ENCODE assay signal across 1 cellular context in the genomic region with DNA sequence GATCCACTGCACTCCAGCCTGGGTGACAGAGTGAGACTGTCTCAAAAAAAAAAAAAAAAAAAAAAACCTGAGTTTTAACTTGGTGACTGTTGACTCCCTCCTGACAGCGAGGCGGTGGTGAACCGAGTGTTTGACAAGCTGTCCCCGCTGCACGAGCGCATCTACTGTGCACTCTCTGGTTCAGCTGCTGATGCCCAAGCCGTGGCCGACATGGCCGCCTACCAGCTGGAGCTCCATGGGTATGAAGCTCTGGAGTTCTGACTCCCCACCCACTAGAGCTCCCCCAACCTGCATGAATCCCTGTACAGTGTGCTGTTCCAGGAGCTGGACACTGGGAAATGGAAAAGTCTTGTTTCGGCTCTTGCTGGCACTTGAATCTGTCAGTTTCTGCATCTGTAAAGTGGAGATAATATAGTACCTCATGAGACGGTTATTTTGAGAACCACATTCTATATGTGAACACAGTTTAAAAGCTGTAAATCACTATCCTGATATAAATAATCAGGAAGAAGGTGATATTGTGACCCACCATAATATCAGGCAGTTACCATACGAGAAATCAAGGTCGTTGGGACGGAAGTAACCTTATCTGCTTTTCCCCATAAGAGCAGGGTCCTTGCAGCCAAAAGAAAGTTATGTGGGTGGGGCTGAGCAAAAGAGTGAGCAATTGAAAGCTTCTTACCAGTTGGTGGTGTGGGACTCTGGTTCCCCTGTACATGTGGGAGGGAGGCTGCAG.
TF ChIP-seq lines count a peak whose summit lies in the region.

No MANE protein-coding gene starts in this region.

TF ChIP-seq in K562, 482 proteins besides CTCF, POLR2A, EP300 and RAD21 (continued from another document and continues in another):
- TF ChIP-seq, protein P1, sequence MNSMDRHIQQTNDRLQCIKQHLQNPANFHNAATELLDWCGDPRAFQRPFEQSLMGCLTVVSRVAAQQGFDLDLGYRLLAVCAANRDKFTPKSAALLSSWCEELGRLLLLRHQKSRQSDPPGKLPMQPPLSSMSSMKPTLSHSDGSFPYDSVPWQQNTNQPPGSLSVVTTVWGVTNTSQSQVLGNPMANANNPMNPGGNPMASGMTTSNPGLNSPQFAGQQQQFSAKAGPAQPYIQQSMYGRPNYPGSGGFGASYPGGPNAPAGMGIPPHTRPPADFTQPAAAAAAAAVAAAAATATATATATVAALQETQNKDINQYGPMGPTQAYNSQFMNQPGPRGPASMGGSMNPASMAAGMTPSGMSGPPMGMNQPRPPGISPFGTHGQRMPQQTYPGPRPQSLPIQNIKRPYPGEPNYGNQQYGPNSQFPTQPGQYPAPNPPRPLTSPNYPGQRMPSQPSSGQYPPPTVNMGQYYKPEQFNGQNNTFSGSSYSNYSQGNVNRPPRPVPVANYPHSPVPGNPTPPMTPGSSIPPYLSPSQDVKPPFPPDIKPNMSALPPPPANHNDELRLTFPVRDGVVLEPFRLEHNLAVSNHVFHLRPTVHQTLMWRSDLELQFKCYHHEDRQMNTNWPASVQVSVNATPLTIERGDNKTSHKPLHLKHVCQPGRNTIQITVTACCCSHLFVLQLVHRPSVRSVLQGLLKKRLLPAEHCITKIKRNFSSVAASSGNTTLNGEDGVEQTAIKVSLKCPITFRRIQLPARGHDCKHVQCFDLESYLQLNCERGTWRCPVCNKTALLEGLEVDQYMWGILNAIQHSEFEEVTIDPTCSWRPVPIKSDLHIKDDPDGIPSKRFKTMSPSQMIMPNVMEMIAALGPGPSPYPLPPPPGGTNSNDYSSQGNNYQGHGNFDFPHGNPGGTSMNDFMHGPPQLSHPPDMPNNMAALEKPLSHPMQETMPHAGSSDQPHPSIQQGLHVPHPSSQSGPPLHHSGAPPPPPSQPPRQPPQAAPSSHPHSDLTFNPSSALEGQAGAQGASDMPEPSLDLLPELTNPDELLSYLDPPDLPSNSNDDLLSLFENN (IDR thresholded peaks at IDR 0.05; ENCODE audit: low read depth in 2 of 2, low read length in 2 of 2) = 0 out of 4 replicates have a peak, but pooled peaks of 1 of the 2 experiments have one; percentile 27
- TF ChIP-seq SMARCA5 (IDR thresholded peaks at IDR 0.05) (no peak), ZNF780A (CRISPR knock-in tag; IDR thresholded peaks at IDR 0.05) (no peak), ZNF146 (CRISPR knock-in tag; IDR thresholded peaks at IDR 0.05; ENCODE audit: unreplicated experiment) (no peak), NR2C2 (CRISPR knock-in tag; IDR thresholded peaks at IDR 0.05) (no peak), NR2C2 (tag; IDR thresholded peaks at IDR 0.05) (no peak), ETS2 (tag; IDR thresholded peaks at IDR 0.05; ENCODE audit: borderline replicate concordance, poor library complexity, severe bottlenecking) (no peak), MTA2 (IDR thresholded peaks at IDR 0.05; ENCODE audit: low read depth) (peak; percentile 45; the same call in 1 of the 2 replicates), ZNF274 (IDR thresholded peaks at IDR 0.05; ENCODE audit: borderline replicate concordance, low read depth, low read length) (no peak), NR2C1 (IDR thresholded peaks at IDR 0.05) (no peak), NR2C1 (tag; IDR thresholded peaks at IDR 0.05) (no peak), HNRNPLL (IDR thresholded peaks at IDR 0.05; ENCODE audit: low read depth, low read length, poor library complexity, severe bottlenecking) (no peak), MCM7 (IDR thresholded peaks at IDR 0.05) (no peak), NEUROD1 (IDR thresholded peaks at IDR 0.05; ENCODE audit: borderline replicate concordance, low read depth, low read length, partially characterized antibody) (no peak), POLR2H (tag; IDR thresholded peaks at IDR 0.05; ENCODE audit: low read depth) (no peak), ZNF408 (CRISPR knock-in tag; IDR thresholded peaks at IDR 0.05; ENCODE audit: low read depth) (no peak), HNRNPL (IDR thresholded peaks at IDR 0.05; ENCODE audit: low read depth, low read length) (no peak), SAFB (IDR thresholded peaks at IDR 0.05; ENCODE audit: borderline replicate concordance, low read depth, low read length) (no peak), SMARCB1 (IDR thresholded peaks at IDR 0.05; ENCODE audit: insufficient read length, low read depth) (no peak), FOSL1 (tag; conservative IDR thresholded peaks at IDR 0.05) (no peak), ZNF436 (CRISPR knock-in tag; IDR thresholded peaks at IDR 0.05) (no peak)
- TF ChIP-seq, protein P2, sequence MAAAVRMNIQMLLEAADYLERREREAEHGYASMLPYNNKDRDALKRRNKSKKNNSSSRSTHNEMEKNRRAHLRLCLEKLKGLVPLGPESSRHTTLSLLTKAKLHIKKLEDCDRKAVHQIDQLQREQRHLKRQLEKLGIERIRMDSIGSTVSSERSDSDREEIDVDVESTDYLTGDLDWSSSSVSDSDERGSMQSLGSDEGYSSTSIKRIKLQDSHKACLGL (CRISPR knock-in tag; IDR thresholded peaks at IDR 0.05; ENCODE audit: borderline replicate concordance, poor library complexity, severe bottlenecking) = no peak
- TF ChIP-seq, protein P3, sequence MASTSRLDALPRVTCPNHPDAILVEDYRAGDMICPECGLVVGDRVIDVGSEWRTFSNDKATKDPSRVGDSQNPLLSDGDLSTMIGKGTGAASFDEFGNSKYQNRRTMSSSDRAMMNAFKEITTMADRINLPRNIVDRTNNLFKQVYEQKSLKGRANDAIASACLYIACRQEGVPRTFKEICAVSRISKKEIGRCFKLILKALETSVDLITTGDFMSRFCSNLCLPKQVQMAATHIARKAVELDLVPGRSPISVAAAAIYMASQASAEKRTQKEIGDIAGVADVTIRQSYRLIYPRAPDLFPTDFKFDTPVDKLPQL (IDR thresholded peaks at IDR 0.05; ENCODE audit: extremely low read depth, insufficient read length) = no peak
- TF ChIP-seq, protein P4, sequence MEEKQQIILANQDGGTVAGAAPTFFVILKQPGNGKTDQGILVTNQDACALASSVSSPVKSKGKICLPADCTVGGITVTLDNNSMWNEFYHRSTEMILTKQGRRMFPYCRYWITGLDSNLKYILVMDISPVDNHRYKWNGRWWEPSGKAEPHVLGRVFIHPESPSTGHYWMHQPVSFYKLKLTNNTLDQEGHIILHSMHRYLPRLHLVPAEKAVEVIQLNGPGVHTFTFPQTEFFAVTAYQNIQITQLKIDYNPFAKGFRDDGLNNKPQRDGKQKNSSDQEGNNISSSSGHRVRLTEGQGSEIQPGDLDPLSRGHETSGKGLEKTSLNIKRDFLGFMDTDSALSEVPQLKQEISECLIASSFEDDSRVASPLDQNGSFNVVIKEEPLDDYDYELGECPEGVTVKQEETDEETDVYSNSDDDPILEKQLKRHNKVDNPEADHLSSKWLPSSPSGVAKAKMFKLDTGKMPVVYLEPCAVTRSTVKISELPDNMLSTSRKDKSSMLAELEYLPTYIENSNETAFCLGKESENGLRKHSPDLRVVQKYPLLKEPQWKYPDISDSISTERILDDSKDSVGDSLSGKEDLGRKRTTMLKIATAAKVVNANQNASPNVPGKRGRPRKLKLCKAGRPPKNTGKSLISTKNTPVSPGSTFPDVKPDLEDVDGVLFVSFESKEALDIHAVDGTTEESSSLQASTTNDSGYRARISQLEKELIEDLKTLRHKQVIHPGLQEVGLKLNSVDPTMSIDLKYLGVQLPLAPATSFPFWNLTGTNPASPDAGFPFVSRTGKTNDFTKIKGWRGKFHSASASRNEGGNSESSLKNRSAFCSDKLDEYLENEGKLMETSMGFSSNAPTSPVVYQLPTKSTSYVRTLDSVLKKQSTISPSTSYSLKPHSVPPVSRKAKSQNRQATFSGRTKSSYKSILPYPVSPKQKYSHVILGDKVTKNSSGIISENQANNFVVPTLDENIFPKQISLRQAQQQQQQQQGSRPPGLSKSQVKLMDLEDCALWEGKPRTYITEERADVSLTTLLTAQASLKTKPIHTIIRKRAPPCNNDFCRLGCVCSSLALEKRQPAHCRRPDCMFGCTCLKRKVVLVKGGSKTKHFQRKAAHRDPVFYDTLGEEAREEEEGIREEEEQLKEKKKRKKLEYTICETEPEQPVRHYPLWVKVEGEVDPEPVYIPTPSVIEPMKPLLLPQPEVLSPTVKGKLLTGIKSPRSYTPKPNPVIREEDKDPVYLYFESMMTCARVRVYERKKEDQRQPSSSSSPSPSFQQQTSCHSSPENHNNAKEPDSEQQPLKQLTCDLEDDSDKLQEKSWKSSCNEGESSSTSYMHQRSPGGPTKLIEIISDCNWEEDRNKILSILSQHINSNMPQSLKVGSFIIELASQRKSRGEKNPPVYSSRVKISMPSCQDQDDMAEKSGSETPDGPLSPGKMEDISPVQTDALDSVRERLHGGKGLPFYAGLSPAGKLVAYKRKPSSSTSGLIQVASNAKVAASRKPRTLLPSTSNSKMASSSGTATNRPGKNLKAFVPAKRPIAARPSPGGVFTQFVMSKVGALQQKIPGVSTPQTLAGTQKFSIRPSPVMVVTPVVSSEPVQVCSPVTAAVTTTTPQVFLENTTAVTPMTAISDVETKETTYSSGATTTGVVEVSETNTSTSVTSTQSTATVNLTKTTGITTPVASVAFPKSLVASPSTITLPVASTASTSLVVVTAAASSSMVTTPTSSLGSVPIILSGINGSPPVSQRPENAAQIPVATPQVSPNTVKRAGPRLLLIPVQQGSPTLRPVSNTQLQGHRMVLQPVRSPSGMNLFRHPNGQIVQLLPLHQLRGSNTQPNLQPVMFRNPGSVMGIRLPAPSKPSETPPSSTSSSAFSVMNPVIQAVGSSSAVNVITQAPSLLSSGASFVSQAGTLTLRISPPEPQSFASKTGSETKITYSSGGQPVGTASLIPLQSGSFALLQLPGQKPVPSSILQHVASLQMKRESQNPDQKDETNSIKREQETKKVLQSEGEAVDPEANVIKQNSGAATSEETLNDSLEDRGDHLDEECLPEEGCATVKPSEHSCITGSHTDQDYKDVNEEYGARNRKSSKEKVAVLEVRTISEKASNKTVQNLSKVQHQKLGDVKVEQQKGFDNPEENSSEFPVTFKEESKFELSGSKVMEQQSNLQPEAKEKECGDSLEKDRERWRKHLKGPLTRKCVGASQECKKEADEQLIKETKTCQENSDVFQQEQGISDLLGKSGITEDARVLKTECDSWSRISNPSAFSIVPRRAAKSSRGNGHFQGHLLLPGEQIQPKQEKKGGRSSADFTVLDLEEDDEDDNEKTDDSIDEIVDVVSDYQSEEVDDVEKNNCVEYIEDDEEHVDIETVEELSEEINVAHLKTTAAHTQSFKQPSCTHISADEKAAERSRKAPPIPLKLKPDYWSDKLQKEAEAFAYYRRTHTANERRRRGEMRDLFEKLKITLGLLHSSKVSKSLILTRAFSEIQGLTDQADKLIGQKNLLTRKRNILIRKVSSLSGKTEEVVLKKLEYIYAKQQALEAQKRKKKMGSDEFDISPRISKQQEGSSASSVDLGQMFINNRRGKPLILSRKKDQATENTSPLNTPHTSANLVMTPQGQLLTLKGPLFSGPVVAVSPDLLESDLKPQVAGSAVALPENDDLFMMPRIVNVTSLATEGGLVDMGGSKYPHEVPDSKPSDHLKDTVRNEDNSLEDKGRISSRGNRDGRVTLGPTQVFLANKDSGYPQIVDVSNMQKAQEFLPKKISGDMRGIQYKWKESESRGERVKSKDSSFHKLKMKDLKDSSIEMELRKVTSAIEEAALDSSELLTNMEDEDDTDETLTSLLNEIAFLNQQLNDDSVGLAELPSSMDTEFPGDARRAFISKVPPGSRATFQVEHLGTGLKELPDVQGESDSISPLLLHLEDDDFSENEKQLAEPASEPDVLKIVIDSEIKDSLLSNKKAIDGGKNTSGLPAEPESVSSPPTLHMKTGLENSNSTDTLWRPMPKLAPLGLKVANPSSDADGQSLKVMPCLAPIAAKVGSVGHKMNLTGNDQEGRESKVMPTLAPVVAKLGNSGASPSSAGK (IDR thresholded peaks at IDR 0.05) = no peak
- TF ChIP-seq, protein P5, sequence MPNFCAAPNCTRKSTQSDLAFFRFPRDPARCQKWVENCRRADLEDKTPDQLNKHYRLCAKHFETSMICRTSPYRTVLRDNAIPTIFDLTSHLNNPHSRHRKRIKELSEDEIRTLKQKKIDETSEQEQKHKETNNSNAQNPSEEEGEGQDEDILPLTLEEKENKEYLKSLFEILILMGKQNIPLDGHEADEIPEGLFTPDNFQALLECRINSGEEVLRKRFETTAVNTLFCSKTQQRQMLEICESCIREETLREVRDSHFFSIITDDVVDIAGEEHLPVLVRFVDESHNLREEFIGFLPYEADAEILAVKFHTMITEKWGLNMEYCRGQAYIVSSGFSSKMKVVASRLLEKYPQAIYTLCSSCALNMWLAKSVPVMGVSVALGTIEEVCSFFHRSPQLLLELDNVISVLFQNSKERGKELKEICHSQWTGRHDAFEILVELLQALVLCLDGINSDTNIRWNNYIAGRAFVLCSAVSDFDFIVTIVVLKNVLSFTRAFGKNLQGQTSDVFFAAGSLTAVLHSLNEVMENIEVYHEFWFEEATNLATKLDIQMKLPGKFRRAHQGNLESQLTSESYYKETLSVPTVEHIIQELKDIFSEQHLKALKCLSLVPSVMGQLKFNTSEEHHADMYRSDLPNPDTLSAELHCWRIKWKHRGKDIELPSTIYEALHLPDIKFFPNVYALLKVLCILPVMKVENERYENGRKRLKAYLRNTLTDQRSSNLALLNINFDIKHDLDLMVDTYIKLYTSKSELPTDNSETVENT (CRISPR knock-in tag; IDR thresholded peaks at IDR 0.05) = no peak
- TF ChIP-seq, protein P6, sequence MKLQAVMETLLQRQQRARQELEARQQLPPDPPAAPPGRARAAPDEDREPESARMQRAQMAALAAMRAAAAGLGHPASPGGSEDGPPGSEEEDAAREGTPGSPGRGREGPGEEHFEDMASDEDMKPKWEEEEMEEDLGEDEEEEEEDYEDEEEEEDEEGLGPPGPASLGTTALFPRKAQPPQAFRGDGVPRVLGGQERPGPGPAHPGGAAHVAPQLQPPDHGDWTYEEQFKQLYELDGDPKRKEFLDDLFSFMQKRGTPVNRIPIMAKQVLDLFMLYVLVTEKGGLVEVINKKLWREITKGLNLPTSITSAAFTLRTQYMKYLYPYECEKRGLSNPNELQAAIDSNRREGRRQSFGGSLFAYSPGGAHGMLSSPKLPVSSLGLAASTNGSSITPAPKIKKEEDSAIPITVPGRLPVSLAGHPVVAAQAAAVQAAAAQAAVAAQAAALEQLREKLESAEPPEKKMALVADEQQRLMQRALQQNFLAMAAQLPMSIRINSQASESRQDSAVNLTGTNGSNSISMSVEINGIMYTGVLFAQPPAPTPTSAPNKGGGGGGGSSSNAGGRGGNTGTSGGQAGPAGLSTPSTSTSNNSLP (IDR thresholded peaks at IDR 0.05; ENCODE audit: borderline replicate concordance, low read depth, low read length) = peak; percentile 76
- TF ChIP-seq, protein P7, sequence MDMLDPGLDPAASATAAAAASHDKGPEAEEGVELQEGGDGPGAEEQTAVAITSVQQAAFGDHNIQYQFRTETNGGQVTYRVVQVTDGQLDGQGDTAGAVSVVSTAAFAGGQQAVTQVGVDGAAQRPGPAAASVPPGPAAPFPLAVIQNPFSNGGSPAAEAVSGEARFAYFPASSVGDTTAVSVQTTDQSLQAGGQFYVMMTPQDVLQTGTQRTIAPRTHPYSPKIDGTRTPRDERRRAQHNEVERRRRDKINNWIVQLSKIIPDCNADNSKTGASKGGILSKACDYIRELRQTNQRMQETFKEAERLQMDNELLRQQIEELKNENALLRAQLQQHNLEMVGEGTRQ (CRISPR knock-in tag; IDR thresholded peaks at IDR 0.05) = no peak
- TF ChIP-seq, protein P8, sequence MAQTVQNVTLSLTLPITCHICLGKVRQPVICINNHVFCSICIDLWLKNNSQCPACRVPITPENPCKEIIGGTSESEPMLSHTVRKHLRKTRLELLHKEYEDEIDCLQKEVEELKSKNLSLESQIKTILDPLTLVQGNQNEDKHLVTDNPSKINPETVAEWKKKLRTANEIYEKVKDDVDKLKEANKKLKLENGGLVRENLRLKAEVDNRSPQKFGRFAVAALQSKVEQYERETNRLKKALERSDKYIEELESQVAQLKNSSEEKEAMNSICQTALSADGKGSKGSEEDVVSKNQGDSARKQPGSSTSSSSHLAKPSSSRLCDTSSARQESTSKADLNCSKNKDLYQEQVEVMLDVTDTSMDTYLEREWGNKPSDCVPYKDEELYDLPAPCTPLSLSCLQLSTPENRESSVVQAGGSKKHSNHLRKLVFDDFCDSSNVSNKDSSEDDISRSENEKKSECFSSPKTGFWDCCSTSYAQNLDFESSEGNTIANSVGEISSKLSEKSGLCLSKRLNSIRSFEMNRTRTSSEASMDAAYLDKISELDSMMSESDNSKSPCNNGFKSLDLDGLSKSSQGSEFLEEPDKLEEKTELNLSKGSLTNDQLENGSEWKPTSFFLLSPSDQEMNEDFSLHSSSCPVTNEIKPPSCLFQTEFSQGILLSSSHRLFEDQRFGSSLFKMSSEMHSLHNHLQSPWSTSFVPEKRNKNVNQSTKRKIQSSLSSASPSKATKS (CRISPR knock-in tag; IDR thresholded peaks at IDR 0.05) = no peak
